In genomic region chr7:139075031-139075652, GRCh38 we compare ENCODE assay signal across 1 cellular context.
TF ChIP-seq lines count a peak whose summit lies in the region.

No MANE protein-coding gene starts in this region.

TF ChIP-seq in HEK293, 187 proteins besides CTCF, POLR2A, EP300 and RAD21 (continued from another document):
- TF ChIP-seq ZNF654 (tag by site-specific recombination; IDR thresholded peaks at IDR 0.05; ENCODE audit: low read depth) (peak; percentile 80), ZNF521 (tag by site-specific recombination; IDR thresholded peaks at IDR 0.05) (no peak), ZNF830 (tag by site-specific recombination; IDR thresholded peaks at IDR 0.05; ENCODE audit: low read depth) (no peak), ZNF747 (tag by site-specific recombination; IDR thresholded peaks at IDR 0.05) (no peak), YY2 (tag by site-specific recombination; IDR thresholded peaks at IDR 0.05) (no peak)
TF ChIP-seq in HEK293: peak in this region for 2.
